ENCODE assay signal across 8 cellular contexts in the genomic region with DNA sequence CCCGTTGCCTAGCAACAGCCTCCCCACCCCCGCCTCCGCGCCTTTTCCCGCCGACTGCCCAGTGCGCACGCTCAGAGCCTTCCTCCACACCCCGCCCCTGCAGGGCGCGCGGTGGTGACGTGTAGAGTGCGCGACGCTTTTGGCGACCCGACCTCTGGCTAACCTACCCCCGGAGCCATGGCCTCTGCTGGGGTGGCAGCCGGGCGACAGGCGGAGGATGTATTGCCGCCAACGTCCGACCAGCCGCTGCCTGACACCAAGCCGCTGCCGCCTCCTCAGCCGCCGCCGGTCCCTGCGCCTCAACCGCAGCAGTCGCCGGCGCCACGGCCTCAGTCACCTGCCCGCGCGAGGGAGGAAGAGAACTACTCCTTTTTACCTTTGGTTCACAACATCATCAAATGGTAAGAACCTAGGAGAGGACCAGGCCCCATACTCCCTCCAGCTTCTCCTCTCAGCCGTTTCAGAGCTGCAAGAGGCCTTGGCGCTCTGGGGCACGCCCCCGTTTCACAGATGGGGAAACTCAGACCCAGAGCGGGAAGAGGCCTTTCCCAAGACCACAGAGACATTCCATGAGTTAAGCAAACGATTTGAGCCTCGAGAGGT. TPM values are rescaled to one million over a fixed set of nuclear protein-coding genes. Genes with fewer than 3 reads are reported as not detected.
DNase-seq lines count a peak whose midpoint lies in the region; ATAC-seq and TF ChIP-seq lines count a peak whose summit lies in the region.

MED9 (plus strand) TSS at position 136 of the 603 bp plus-strand sequence; CDS start at position 178, 42 bp downstream.

- H3K4me3 ChIP-seq in kidney epithelial cell (ENCODE audit: low read depth, low read length): peak within 1 kb of the TSS; percentile 99

- H3K27ac Mint-ChIP-seq in activated CD4-positive, alpha-beta T cell treated with anti-CD3 and anti-CD28 coated beads for 36 hours: peak within 1 kb of the TSS; percentile 84
- H3K27ac Mint-ChIP-seq in chondrocyte (ENCODE audit: unreplicated experiment): peak within 1 kb of the TSS; percentile 75

- no peaks in the 10 kb centered on the region for H3K27me3 Mint-ChIP-seq in activated CD4-positive, alpha-beta T cell treated with anti-CD3 and anti-CD28 coated beads for 36 hours
- H3K27me3 Mint-ChIP-seq in chondrocyte (ENCODE audit: low read depth): peaks cover 20% of the 10 kb centered on the region

- no peaks in the 10 kb centered on the region for H3K36me3 ChIP-seq in kidney epithelial cell (ENCODE audit: control insufficient read depth, insufficient read depth, low read length)

- ATAC-seq in GM18861 (IDR thresholded peaks at IDR 0.05; ENCODE audit: unreplicated experiment) (peak; percentile 76), HG03175 (IDR thresholded peaks at IDR 0.05; ENCODE audit: unreplicated experiment) (peak; percentile 76)
- ATAC-seq in activated CD4-positive, alpha-beta T cell treated with anti-CD3 and anti-CD28 coated beads for 36 hours: peak; percentile 94

- TF ChIP-seq CTCF in chondrocyte (IDR thresholded peaks at IDR 0.05) (no peak), kidney epithelial cell (IDR thresholded peaks at IDR 0.05; ENCODE audit: insufficient read depth, low read length, poor library complexity, severe bottlenecking) (no peak)

- POLR2A ChIA-PET in activated CD4-positive, alpha-beta T cell treated with anti-CD3 and anti-CD28 coated beads for 36 hours (lab: Charles Lee): no interaction called here

- H3K4me3 Mint-ChIP-seq in activated CD4-positive, alpha-beta T cell treated with anti-CD3 and anti-CD28 coated beads for 36 hours: peak within 1 kb of the TSS; percentile 94
- H3K4me3 Mint-ChIP-seq in chondrocyte (ENCODE audit: unreplicated experiment): peak within 1 kb of the TSS; percentile 81

- peaks cover 44% of the 10 kb centered on the region for H3K4me1 Mint-ChIP-seq in activated CD4-positive, alpha-beta T cell treated with anti-CD3 and anti-CD28 coated beads for 36 hours
- H3K4me1 Mint-ChIP-seq in chondrocyte (ENCODE audit: low read depth): peaks cover 25% of the 10 kb centered on the region

- H3K36me3 Mint-ChIP-seq in activated CD4-positive, alpha-beta T cell treated with anti-CD3 and anti-CD28 coated beads for 36 hours (ENCODE audit: low read depth): peaks cover 12% of the 10 kb centered on the region
- no peaks in the 10 kb centered on the region for H3K36me3 Mint-ChIP-seq in chondrocyte (ENCODE audit: low read depth)

- CTCF ChIA-PET in activated CD4-positive, alpha-beta T cell treated with anti-CD3 and anti-CD28 coated beads for 36 hours (lab: Charles Lee): interaction anchor here (1.5 kb wide), 1 partner anchor 20 kb away, joined by 5 read pairs; no protein-coding TSS in a partner anchor

- H3K9me3 Mint-ChIP-seq in activated CD4-positive, alpha-beta T cell treated with anti-CD3 and anti-CD28 coated beads for 36 hours (ENCODE audit: low read depth): no peaks in the 10 kb centered on the region
- no peaks in the 10 kb centered on the region for H3K9me3 Mint-ChIP-seq in chondrocyte (ENCODE audit: low read depth)

- DNase-seq in 8988T (peak; percentile 94), NCI-H460 (ENCODE audit: extremely low read depth, low read depth) (peak; percentile 90), chondrocyte (ENCODE audit: low spot score) (no peak), kidney epithelial cell (ENCODE audit: low read depth) (peak; percentile 31)
- DNase-seq in activated CD4-positive, alpha-beta T cell treated with anti-CD3 and anti-CD28 coated beads for 36 hours: peak; percentile 97
- peak; percentile 89 to 97 for DNase-seq in stimulated activated CD4-positive, alpha-beta T cell treated with anti-CD3 and anti-CD28 coated beads, Interleukin-15, amount 100 ng/mL, for 1 hour (ENCODE audit: low read depth in 1 of 2, low spot score in 1 of 2)

- H3K27me3 ChIP-seq in kidney epithelial cell (ENCODE audit: control insufficient read depth, insufficient read depth, low read length): peaks cover 4% of the 10 kb centered on the region

- intact Hi-C loops in activated CD4-positive, alpha-beta T cell treated with anti-CD3 and anti-CD28 coated beads for 36 hours (cut with DNase I, micrococcal nuclease): loop anchor here in 1 of 2 experiments (1.0 to 10.0 kb wide), 7 partner anchors 19 to 562 kb away; partner anchors contain the start of genes ATPAF2, DRC3, FLCN and GID4

RNA-seq across cellular contexts. Expression of gene MED9, which starts in this region (rescaled TPM):
- total RNA-seq in NCI-H460 (2014; rRNA removed; shearing (Covaris generic)): 16.7 and 19.3 TPM in 2 replicates
- polyA plus RNA-seq in NCI-H460 (2014; cell fraction: nucleus; rRNA removed): 15.6 and 27.7 TPM in 2 replicates
- total RNA-seq in activated CD4-positive, alpha-beta T cell treated with anti-CD3 and anti-CD28 coated beads for 36 hours: 10 to 100 TPM; 12.2 to 14.3 TPM
- total RNA-seq in chondrocyte: 6.7 to 7.9 TPM (median 7.9 TPM) in 3 replicates
- 11.9 and 16.8 TPM in 2 replicates for total RNA-seq in kidney epithelial cell
